ENCODE assay signal across 8 cellular contexts in genomic region chr1:198788561-198789064, GRCh38.
DNase-seq lines count a peak whose midpoint lies in the region; ATAC-seq, FAIRE-seq and TF ChIP-seq lines count a peak whose summit lies in the region.

No MANE protein-coding gene starts in this region.

- H3K4me1 Mint-ChIP-seq in natural killer cell treated with Interleukin-12 subunit alpha and Interleukin-12 subunit beta and Interleukin-15 and Interleukin-18, amount 100 ng/mL, for 72 hours (ENCODE audit: low read depth in 2 of 2) = peaks cover 32 to 34% of the 10 kb centered on the region in 2 donors

- no peak for FAIRE-seq in HTR-8/SVneo (lab: Jason Lieb, UNC)

- peak; percentile 27 for DNase-seq in GM10266 (ENCODE audit: extremely low spot score)
- peak; percentile 4 for DNase-seq in HTR-8/SVneo (ENCODE audit: insufficient read length, low spot score)
- peak; percentile 48 for DNase-seq in amniotic epithelial cell (ENCODE audit: low read depth)
- peak; percentile 67 for DNase-seq in natural killer cell treated with Interleukin-12 subunit alpha and Interleukin-12 subunit beta and Interleukin-15 and Interleukin-18, amount 100 ng/mL, for 72 hours (ENCODE audit: low spot score)
- DNase-seq in C1 segment of cervical spinal cord (lab: John Stamatoyannopoulos, UW) = no peak
- DNase-seq in superior temporal gyrus (ENCODE audit: extremely low spot score) = no peak
- DNase-seq in NCI-H1105 treated with DMSO at 0.1 percent for 48 hours (lab: John Stamatoyannopoulos, UW) = no peak

- H3K9me3 Mint-ChIP-seq in natural killer cell treated with Interleukin-12 subunit alpha and Interleukin-12 subunit beta and Interleukin-15 and Interleukin-18, amount 100 ng/mL, for 72 hours = peaks cover 2% of the 10 kb centered on the region

- peaks cover 9% of the 10 kb centered on the region for H3K36me3 Mint-ChIP-seq in natural killer cell treated with Interleukin-12 subunit alpha and Interleukin-12 subunit beta and Interleukin-15 and Interleukin-18, amount 100 ng/mL, for 72 hours

- no peaks in the 10 kb centered on the region for H3K27me3 Mint-ChIP-seq in natural killer cell treated with Interleukin-12 subunit alpha and Interleukin-12 subunit beta and Interleukin-15 and Interleukin-18, amount 100 ng/mL, for 72 hours

- peak; percentile 45 for TF ChIP-seq CTCF in GM10266 (IDR thresholded peaks at IDR 0.05; ENCODE audit: control insufficient read depth, insufficient read depth, low read depth, missing control alignments)

- no peak overlapping the region for H3K4me3 Mint-ChIP-seq in natural killer cell treated with Interleukin-12 subunit alpha and Interleukin-12 subunit beta and Interleukin-15 and Interleukin-18, amount 100 ng/mL, for 72 hours

- peak overlapping the region; percentile 24 to 74 for H3K27ac Mint-ChIP-seq in natural killer cell treated with Interleukin-12 subunit alpha and Interleukin-12 subunit beta and Interleukin-15 and Interleukin-18, amount 100 ng/mL, for 72 hours

- ATAC-seq in GM21447 (IDR thresholded peaks at IDR 0.05; ENCODE audit: unreplicated experiment) = peak; percentile 83
- peak; percentile 89 to 96 for ATAC-seq in natural killer cell treated with Interleukin-12 subunit alpha and Interleukin-12 subunit beta and Interleukin-15 and Interleukin-18, amount 100 ng/mL, for 72 hours

Comparison
In these comparisons a context has a peak if more than half of its experiments do, and no peak if none do; other contexts are left out.
1. DNase-seq: peak in GM10266 (single experiment), HTR-8/SVneo (single experiment), amniotic epithelial cell (single experiment) and natural killer cell treated with Interleukin-12 subunit alpha and Interleukin-12 subunit beta and Interleukin-15 and Interleukin-18, amount 100 ng/mL, for 72 hours (single experiment); none in C1 segment of cervical spinal cord (0 of 14), superior temporal gyrus (single experiment) and NCI-H1105 treated with DMSO at 0.1 percent for 48 hours (single experiment).